ENCODE assay signal across 9 cellular contexts in genomic region chr13:102903659-102904407, GRCh38. TPM values are rescaled to one million over a fixed set of nuclear protein-coding genes. Genes with fewer than 3 reads are reported as not detected.
DNase-seq lines count a peak whose midpoint lies in the region; FAIRE-seq and TF ChIP-seq lines count a peak whose summit lies in the region.
"Had no signal": no experiment of that assay in that cellular context is flagged by ENCODE, and none has a peak within 500 bp of the region (broad histone marks: within the 10 kb centered on the region; RNA-seq: fewer than 3 reads in every experiment).

No MANE protein-coding gene starts in this region.

- 63% methylated on average over 13 of the region's 14 CpGs for WGBS in mesenchymal stem cell

- no peak overlapping the region for H3K9ac ChIP-seq in mesenchymal stem cell (ENCODE audit: low read length)

- no peak overlapping the region for H3K14ac ChIP-seq in mesenchymal stem cell (ENCODE audit: low read length in 2 of 2)

- H3K4me3 ChIP-seq in HL-60 (replicated peaks; ENCODE audit: insufficient read depth, low read length) (no peak overlapping the region), mesenchymal stem cell (ENCODE audit: insufficient read depth in 1 of 2, low read depth in 1 of 2, low read length in 2 of 2) (no peak overlapping the region)

- H2BK15ac ChIP-seq in mesenchymal stem cell (ENCODE audit: low read depth, poor library complexity, severe bottlenecking) = no peak overlapping the region

- no peak overlapping the region for H3K4me2 ChIP-seq in mesenchymal stem cell (ENCODE audit: low read length, poor library complexity, severe bottlenecking)

- no peak overlapping the region for H2BK120ac ChIP-seq in mesenchymal stem cell (ENCODE audit: low read depth, low read length)

- no peak overlapping the region for H2BK5ac ChIP-seq in mesenchymal stem cell (ENCODE audit: low read depth, low read length, poor library complexity, severe bottlenecking)

- H3K79me1 ChIP-seq in mesenchymal stem cell (replicated peaks; ENCODE audit: low read length, poor library complexity, severe bottlenecking) = no peaks in the 10 kb centered on the region

- no peak overlapping the region for H2BK12ac ChIP-seq in mesenchymal stem cell (ENCODE audit: low read length in 2 of 2)

- H3K4ac ChIP-seq in mesenchymal stem cell (ENCODE audit: low read depth in 1 of 2, low read length in 2 of 2) = no peak overlapping the region

- no peak for FAIRE-seq in RCC 7860 (lab: Jason Lieb, UNC)

- no peak overlapping the region for H3K18ac ChIP-seq in mesenchymal stem cell (ENCODE audit: low read depth in 1 of 2, low read length in 2 of 2)

- DNase-seq in DMS114 treated with DMSO at 0.1 percent for 48 hours (lab: John Stamatoyannopoulos, UW; ENCODE audit: unreplicated experiment) (peak; percentile 21), HL-60 (ENCODE audit: low read depth in 1 of 2, low spot score in 1 of 2) (no peak), astrocyte of the hippocampus (ENCODE audit: low read depth, low spot score) (peak; percentile 46), mesenchymal stem cell (peak; percentile 28), activated T-cell treated with anti-CD3 and anti-CD28 coated beads for 4 hours (no peak), RPMI8226 (no peak), RCC 7860 (ENCODE audit: low spot score) (no peak), DMS153 (lab: John Stamatoyannopoulos, UW) (no peak)
- DNase-seq: T1000 had no signal

- no peaks in the 10 kb centered on the region for H3K9me3 ChIP-seq in mesenchymal stem cell (ENCODE audit: control insufficient read depth, low read length)

- no peak overlapping the region for H2AK5ac ChIP-seq in mesenchymal stem cell (ENCODE audit: low read length, severe bottlenecking)

- no peak overlapping the region for H3K27ac ChIP-seq in HL-60 (replicated peaks)
- no peak overlapping the region for H3K27ac ChIP-seq in mesenchymal stem cell (ENCODE audit: low read length, poor library complexity, severe bottlenecking)

- no peak overlapping the region for H4K91ac ChIP-seq in mesenchymal stem cell (ENCODE audit: low read length)

- H3K36me3 ChIP-seq in mesenchymal stem cell (ENCODE audit: control insufficient read depth in 1 of 2, insufficient read depth in 2 of 2, low read depth in 1 of 2, low read length in 2 of 2) = no peaks in the 10 kb centered on the region

- peaks cover 3% of the 10 kb centered on the region for H3K27me3 ChIP-seq in HL-60 (ENCODE audit: insufficient read depth, poor library complexity, severe bottlenecking)
- H3K27me3 ChIP-seq in mesenchymal stem cell (ENCODE audit: control insufficient read depth in 1 of 2, insufficient read depth in 1 of 2, low read length in 2 of 2) = no peaks in the 10 kb centered on the region

- peak; percentile 6 for TF ChIP-seq CTCF in HL-60 (IDR thresholded peaks at IDR 0.05; ENCODE audit: insufficient read depth, low read length)

- no peak overlapping the region for H2AFZ ChIP-seq in mesenchymal stem cell (ENCODE audit: low read depth, low read length)

- H4K8ac ChIP-seq in mesenchymal stem cell (ENCODE audit: low read length) = no peak overlapping the region

- no peak overlapping the region for H3K23ac ChIP-seq in mesenchymal stem cell (ENCODE audit: low read length in 2 of 2)

- H3K4me1 ChIP-seq in mesenchymal stem cell (ENCODE audit: control insufficient read depth, insufficient read depth, low read depth, low read length) = peaks cover 3% of the 10 kb centered on the region

RNA-seq across cellular contexts. Expression of gene ERCC5, which starts 58.0 kb away (rescaled TPM):
- 38.4 TPM for polyA plus RNA-seq in mesenchymal stem cell (2013, experiment 1 of 2)
- 35.9 TPM for polyA plus RNA-seq in mesenchymal stem cell (2013, experiment 2 of 2)

Comparison
In these comparisons a context has a peak if more than half of its experiments do, and no peak if none do; other contexts are left out.
1. DNase-seq: peak in DMS114 treated with DMSO at 0.1 percent for 48 hours (single experiment), astrocyte of the hippocampus (single experiment) and mesenchymal stem cell (single experiment); none in HL-60 (0 of 2), activated T-cell treated with anti-CD3 and anti-CD28 coated beads for 4 hours (single experiment), RPMI8226 (single experiment), RCC 7860 (single experiment) and DMS153 (single experiment).